Comparison of ENCODE assay signal across 10 cellular contexts in genomic region chr12:103933237-103933636, GRCh38. TPM values are rescaled to one million over a fixed set of nuclear protein-coding genes. Genes with fewer than 3 reads are reported as not detected.
DNase-seq lines count a peak whose midpoint lies in the region; ATAC-seq and TF ChIP-seq lines count a peak whose summit lies in the region.
"Had no signal": no experiment of that assay in that cellular context is flagged by ENCODE, and none has a peak within 500 bp of the region (broad histone marks: within the 10 kb centered on the region; RNA-seq: fewer than 3 reads in every experiment).

No MANE protein-coding gene starts in this region.

- no peak overlapping the region for H2BK120ac ChIP-seq in mesendoderm (ENCODE audit: low read depth, low read length)

- H3K27ac Mint-ChIP-seq in WTC11, result no peak overlapping the region
- H3K27ac Mint-ChIP-seq: activated naive CD8-positive, alpha-beta T cell treated with anti-CD3 and anti-CD28 coated beads, Interleukin-2, amount 10 ng/mL, durations not matched to agents 7 days and 5 days had no signal

- no peak overlapping the region for H3K4ac ChIP-seq in mesendoderm (ENCODE audit: low read depth, low read length)

- H3K4me1 Mint-ChIP-seq in WTC11, result peaks cover 30% of the 10 kb centered on the region

- no peak overlapping the region for H4K5ac ChIP-seq in mesendoderm (ENCODE audit: low read length)

- peaks cover 52% of the 10 kb centered on the region for H3K79me2 ChIP-seq in mesendoderm (ENCODE audit: control insufficient read depth, insufficient read depth, low read length)

- H3K27me3 ChIP-seq in mesendoderm (ENCODE audit: insufficient read depth, low read length, poor library complexity) (no peaks in the 10 kb centered on the region), upper lobe of left lung (no peaks in the 10 kb centered on the region)

- no peak overlapping the region for H2AK5ac ChIP-seq in mesendoderm (ENCODE audit: low read length)

- H4K8ac ChIP-seq in mesendoderm (ENCODE audit: low read depth, low read length), result no peak overlapping the region

- no peak overlapping the region for H3K18ac ChIP-seq in mesendoderm (ENCODE audit: low read length)

- no peak overlapping the region for H3K27ac ChIP-seq in mesendoderm (ENCODE audit: low read depth, low read length)
- H3K27ac ChIP-seq in upper lobe of left lung, result no peak overlapping the region
- H3K27ac ChIP-seq: WERI-Rb-1 had no signal

- peaks cover 70% of the 10 kb centered on the region for H3K36me3 Mint-ChIP-seq in WTC11

- H3K4me3 ChIP-seq in AG04449 (ENCODE audit: low read depth, low read length) (peak overlapping the region; percentile 91; the same call in 1 of the 2 replicates), GM12864 (ENCODE audit: low read depth, low read length) (peak overlapping the region; percentile 85), mesendoderm (ENCODE audit: low read length) (no peak overlapping the region), upper lobe of left lung (no peak overlapping the region)

- TF ChIP-seq EP300 in upper lobe of left lung (IDR thresholded peaks at IDR 0.05), result no peak

- no peak overlapping the region for H3K4me2 ChIP-seq in mesendoderm (ENCODE audit: low read length)

- H3K9me3 ChIP-seq in upper lobe of left lung, result no peaks in the 10 kb centered on the region

- peak overlapping the region; percentile 24 for H3K9ac ChIP-seq in mesendoderm (ENCODE audit: low read length)

- H3K56ac ChIP-seq in mesendoderm (ENCODE audit: low read length), result no peak overlapping the region

- peaks cover 2% of the 10 kb centered on the region for H3K4me1 ChIP-seq in mesendoderm (ENCODE audit: control insufficient read depth, low read depth, low read length)
- H3K4me1 ChIP-seq in upper lobe of left lung, result peaks cover 30 to 63% (median 48%) of the 10 kb centered on the region in 4 donors

- ATAC-seq in WTC11 (no peak), upper lobe of left lung (ENCODE audit: low FRiP score in 2 of 2) (no peak)

- DNase-seq in AG04449 (ENCODE audit: low read depth, low spot score) (no peak), GM12864 (ENCODE audit: low read depth) (no peak), WTC11 (ENCODE audit: low spot score) (no peak), mesendoderm (peak; percentile 52), HT-29 (ENCODE audit: low spot score) (no peak), upper lobe of left lung (no peak), MV-4-11 (lab: John Stamatoyannopoulos, UW) (no peak)
- DNase-seq in stimulated activated CD4-positive, alpha-beta T cell treated with anti-CD3 and anti-CD28 coated beads, Interleukin-15, amount 100 ng/mL, for 24 hours, result no peak
- DNase-seq: activated naive CD8-positive, alpha-beta T cell treated with anti-CD3 and anti-CD28 coated beads, Interleukin-2, amount 10 ng/mL, durations not matched to agents 7 days and 5 days; WERI-Rb-1 had no signal

- H3K27me3 Mint-ChIP-seq in WTC11 (ENCODE audit: low read depth), result no peaks in the 10 kb centered on the region
- H3K27me3 Mint-ChIP-seq: activated naive CD8-positive, alpha-beta T cell treated with anti-CD3 and anti-CD28 coated beads, Interleukin-2, amount 10 ng/mL, durations not matched to agents 7 days and 5 days had no signal

- H3K23ac ChIP-seq in mesendoderm (ENCODE audit: low read length), result no peak overlapping the region

- H3K9me3 Mint-ChIP-seq in WTC11, result no peaks in the 10 kb centered on the region
- H3K9me3 Mint-ChIP-seq: activated naive CD8-positive, alpha-beta T cell treated with anti-CD3 and anti-CD28 coated beads, Interleukin-2, amount 10 ng/mL, durations not matched to agents 7 days and 5 days had no signal

- H3K79me1 ChIP-seq in mesendoderm (ENCODE audit: low read length), result peaks cover 14% of the 10 kb centered on the region

- POLR2A ChIA-PET in AG04449 (lab: Yijun Ruan, JAX) (no interaction called here), WTC11 (lab: Charles Lee) (interaction anchor here (1.0 kb wide), 1 partner anchor 32 kb away, joined by 4 read pairs; the partner anchor contains the start of gene TDG)

- no CpG with 5 or more reads among the region's 2 CpGs for WGBS in mesendoderm (ENCODE audit: extremely low coverage, insufficient coverage, low lambda C conversion rate)
- 75 to 92% methylated on average over 2 of the region's 2 CpGs for WGBS in upper lobe of left lung, 2 donors

- CTCF ChIA-PET in AG04449 (lab: Yijun Ruan, JAX), result no interaction called here
- CTCF ChIA-PET in WTC11 (lab: Charles Lee), result interaction anchor here (0.6 kb wide), 1 partner anchor 53 kb away, joined by 3 read pairs; no protein-coding TSS in a partner anchor

- TF ChIP-seq POLR2A in upper lobe of left lung (IDR thresholded peaks at IDR 0.05), result no peak

- H2BK15ac ChIP-seq in mesendoderm (replicated peaks; ENCODE audit: low read depth), result no peak overlapping the region

- no peak for TF ChIP-seq CTCF in AG04449 (IDR thresholded peaks at IDR 0.05; ENCODE audit: insufficient read depth, low read length, missing control alignments)
- TF ChIP-seq CTCF in GM12864 (IDR thresholded peaks at IDR 0.05; ENCODE audit: low read depth, low read length, missing control alignments), result no peak
- TF ChIP-seq CTCF in WTC11 (IDR thresholded peaks at IDR 0.05), result no peak
- no peak for TF ChIP-seq CTCF in upper lobe of left lung (IDR thresholded peaks at IDR 0.05)

- no peak overlapping the region for H2BK5ac ChIP-seq in mesendoderm (ENCODE audit: low read length)

- H3K4me3 Mint-ChIP-seq in WTC11, result peak overlapping the region; percentile 87; the same call in 1 of the 2 replicates

- H3K36me3 ChIP-seq in mesendoderm (ENCODE audit: control insufficient read depth, insufficient read depth, low read length), result peaks cover 10% of the 10 kb centered on the region
- peaks cover 13 to 61% (median 38%) of the 10 kb centered on the region in 4 donors for H3K36me3 ChIP-seq in upper lobe of left lung

TF ChIP-seq in WTC11, 78 proteins besides CTCF, POLR2A, EP300 and RAD21:
- TF ChIP-seq NFYB (CRISPR knock-in tag; conservative IDR thresholded peaks at IDR 0.05; ENCODE audit: low read depth) (peak; percentile 37; the same call in 1 of the 2 replicates), USF2 (CRISPR knock-in tag; IDR thresholded peaks at IDR 0.05) (peak; percentile 32; the same call in 1 of the 2 replicates), SMAD3 (CRISPR knock-in tag; IDR thresholded peaks at IDR 0.05; ENCODE audit: borderline replicate concordance) (no peak), USF1 (CRISPR knock-in tag; IDR thresholded peaks at IDR 0.05) (0 out of 2 replicates have a peak, but pooled peaks have one; percentile 18)
TF ChIP-seq in WTC11: peak in this region for 3.

RNA-seq across cellular contexts. Expression of gene HSP90B1, which starts 3.0 kb away (rescaled TPM):
- 711 to 864 TPM (median 761 TPM) in 3 replicates for total RNA-seq in WTC11 (2021)
- polyA plus RNA-seq in mesendoderm (2013, experiment 1 of 2), result 620 TPM
- polyA plus RNA-seq in mesendoderm (2013, experiment 2 of 2), result 616 TPM
- total RNA-seq in HT-29 (2014; rRNA removed; shearing (Covaris generic)), result 202 and 209 TPM in 2 replicates
- total RNA-seq in upper lobe of left lung, result 100 to 1,000 TPM; 164 to 743 (median 287) TPM

RNA-seq across cellular contexts. Expression of gene TDG, which starts 32.4 kb away (rescaled TPM):
- total RNA-seq in WTC11 (2021) (28.1 to 33.0 TPM (median 32.6 TPM) in 3 replicates), upper lobe of left lung (10 to 100 TPM; 14.8 to 24.5 (median 17.4) TPM)
- 134 TPM for polyA plus RNA-seq in mesendoderm (2013, experiment 1 of 2)
- 138 TPM for polyA plus RNA-seq in mesendoderm (2013, experiment 2 of 2)
- 28.8 and 32.0 TPM in 2 replicates for total RNA-seq in HT-29 (2014; rRNA removed; shearing (Covaris generic))

Comparison
In these comparisons a context has a peak if more than half of its experiments do, and no peak if none do; other contexts are left out.
1. H3K4me3 ChIP-seq: peak in AG04449 (single experiment) and GM12864 (single experiment); none in mesendoderm (single experiment) and upper lobe of left lung (0 of 4).